Comparison of ENCODE assay signal across 1 cellular context in the genomic region with DNA sequence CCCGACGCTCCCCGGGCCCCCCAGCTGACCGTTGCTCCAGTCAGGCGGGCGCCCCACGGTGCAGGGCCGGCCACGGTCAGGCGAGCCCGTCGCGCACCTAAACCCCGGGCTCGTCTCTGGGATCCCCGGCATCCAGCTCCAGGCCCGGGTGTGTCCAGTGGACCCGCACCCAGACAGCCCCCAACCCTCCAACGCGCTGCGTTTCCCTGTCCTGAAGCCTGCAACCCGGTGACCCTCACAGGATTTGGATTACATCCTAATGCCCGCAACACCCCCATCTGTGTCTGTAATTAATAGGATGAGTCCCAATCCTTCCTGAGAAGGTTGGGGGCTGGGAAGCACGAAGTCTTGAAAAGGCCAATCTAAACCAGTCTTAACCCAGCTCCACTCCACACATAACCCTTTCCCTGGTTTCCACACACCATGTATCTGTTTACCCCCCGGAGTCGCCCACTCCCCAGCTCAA.
TF ChIP-seq lines count a peak whose summit lies in the region.

No MANE protein-coding gene starts in this region.

TF ChIP-seq in WTC11, 78 proteins besides CTCF, POLR2A, EP300 and RAD21 (continued from another document):
- TF ChIP-seq, protein P1, sequence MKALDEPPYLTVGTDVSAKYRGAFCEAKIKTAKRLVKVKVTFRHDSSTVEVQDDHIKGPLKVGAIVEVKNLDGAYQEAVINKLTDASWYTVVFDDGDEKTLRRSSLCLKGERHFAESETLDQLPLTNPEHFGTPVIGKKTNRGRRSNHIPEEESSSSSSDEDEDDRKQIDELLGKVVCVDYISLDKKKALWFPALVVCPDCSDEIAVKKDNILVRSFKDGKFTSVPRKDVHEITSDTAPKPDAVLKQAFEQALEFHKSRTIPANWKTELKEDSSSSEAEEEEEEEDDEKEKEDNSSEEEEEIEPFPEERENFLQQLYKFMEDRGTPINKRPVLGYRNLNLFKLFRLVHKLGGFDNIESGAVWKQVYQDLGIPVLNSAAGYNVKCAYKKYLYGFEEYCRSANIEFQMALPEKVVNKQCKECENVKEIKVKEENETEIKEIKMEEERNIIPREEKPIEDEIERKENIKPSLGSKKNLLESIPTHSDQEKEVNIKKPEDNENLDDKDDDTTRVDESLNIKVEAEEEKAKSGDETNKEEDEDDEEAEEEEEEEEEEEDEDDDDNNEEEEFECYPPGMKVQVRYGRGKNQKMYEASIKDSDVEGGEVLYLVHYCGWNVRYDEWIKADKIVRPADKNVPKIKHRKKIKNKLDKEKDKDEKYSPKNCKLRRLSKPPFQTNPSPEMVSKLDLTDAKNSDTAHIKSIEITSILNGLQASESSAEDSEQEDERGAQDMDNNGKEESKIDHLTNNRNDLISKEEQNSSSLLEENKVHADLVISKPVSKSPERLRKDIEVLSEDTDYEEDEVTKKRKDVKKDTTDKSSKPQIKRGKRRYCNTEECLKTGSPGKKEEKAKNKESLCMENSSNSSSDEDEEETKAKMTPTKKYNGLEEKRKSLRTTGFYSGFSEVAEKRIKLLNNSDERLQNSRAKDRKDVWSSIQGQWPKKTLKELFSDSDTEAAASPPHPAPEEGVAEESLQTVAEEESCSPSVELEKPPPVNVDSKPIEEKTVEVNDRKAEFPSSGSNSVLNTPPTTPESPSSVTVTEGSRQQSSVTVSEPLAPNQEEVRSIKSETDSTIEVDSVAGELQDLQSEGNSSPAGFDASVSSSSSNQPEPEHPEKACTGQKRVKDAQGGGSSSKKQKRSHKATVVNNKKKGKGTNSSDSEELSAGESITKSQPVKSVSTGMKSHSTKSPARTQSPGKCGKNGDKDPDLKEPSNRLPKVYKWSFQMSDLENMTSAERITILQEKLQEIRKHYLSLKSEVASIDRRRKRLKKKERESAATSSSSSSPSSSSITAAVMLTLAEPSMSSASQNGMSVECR (CRISPR knock-in tag; IDR thresholded peaks at IDR 0.05; ENCODE audit: borderline replicate concordance) = no peak
- TF ChIP-seq, protein P2, sequence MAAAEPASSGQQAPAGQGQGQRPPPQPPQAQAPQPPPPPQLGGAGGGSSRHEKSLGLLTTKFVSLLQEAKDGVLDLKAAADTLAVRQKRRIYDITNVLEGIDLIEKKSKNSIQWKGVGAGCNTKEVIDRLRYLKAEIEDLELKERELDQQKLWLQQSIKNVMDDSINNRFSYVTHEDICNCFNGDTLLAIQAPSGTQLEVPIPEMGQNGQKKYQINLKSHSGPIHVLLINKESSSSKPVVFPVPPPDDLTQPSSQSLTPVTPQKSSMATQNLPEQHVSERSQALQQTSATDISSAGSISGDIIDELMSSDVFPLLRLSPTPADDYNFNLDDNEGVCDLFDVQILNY (CRISPR knock-in tag; IDR thresholded peaks at IDR 0.05) = no peak
- TF ChIP-seq CREM (CRISPR knock-in tag; IDR thresholded peaks at IDR 0.05) (no peak), ESRRA (CRISPR knock-in tag; IDR thresholded peaks at IDR 0.05; ENCODE audit: borderline replicate concordance) (no peak)
